ENCODE assay signal across 10 cellular contexts in genomic region chr1:205318231-205318991, GRCh38. TPM values are rescaled to one million over a fixed set of nuclear protein-coding genes. Genes with fewer than 3 reads are reported as not detected.
A peak's percentile ranks its signal among the peaks of the same experiment; 100 is the strongest.
DNase-seq lines count a peak whose midpoint lies in the region; ATAC-seq, FAIRE-seq and TF ChIP-seq lines count a peak whose summit lies in the region.
"Had no signal": no experiment of that assay in that cellular context is flagged by ENCODE, and none has a peak within 500 bp of the region (broad histone marks: within the 10 kb centered on the region; RNA-seq: fewer than 3 reads in every experiment).

No MANE protein-coding gene starts in this region.

- no peak overlapping the region for H3K9ac ChIP-seq in GM12878 (ENCODE audit: control insufficient read depth, insufficient read depth, low read length)

- DNase-seq in CD8-positive, alpha-beta memory T cell: no peak
- peak; percentile 92 for DNase-seq in NCI-H146 treated with DMSO at 0.1 percent for 48 hours (lab: John Stamatoyannopoulos, UW; ENCODE audit: unreplicated experiment)
- DNase-seq in GM12878 (ENCODE audit: low read depth, low spot score): no peak
- DNase-seq in NCI-H1048 (lab: John Stamatoyannopoulos, UW): no peak
- DNase-seq in esophagus muscularis mucosa (ENCODE audit: extremely low spot score): no peak
- DNase-seq in Kasumi-1 (lab: John Stamatoyannopoulos, UW): no peak
- DNase-seq: islet precursor cell, SW 1271 had no signal

- H4K20me1 ChIP-seq in GM12878 (ENCODE audit: control insufficient read depth, insufficient read depth): no peaks in the 10 kb centered on the region; the same call in 1 of the 2 replicates

- no peak for TF ChIP-seq EP300 in GM12878 (IDR thresholded peaks at IDR 0.05; ENCODE audit: borderline replicate concordance in 1 of 2, control insufficient read depth in 1 of 2, low read depth in 2 of 2, low read length in 2 of 2)
- no peak for TF ChIP-seq EP300 in esophagus muscularis mucosa (IDR thresholded peaks at IDR 0.05)

- no peak for TF ChIP-seq RAD21 in GM12878 (IDR thresholded peaks at IDR 0.05; ENCODE audit: insufficient read depth, low read depth, low read length)

- no peaks in the 10 kb centered on the region for H3K36me3 ChIP-seq in CD8-positive, alpha-beta memory T cell (ENCODE audit: insufficient read depth, low read length)
- H3K36me3 ChIP-seq in GM12878 (ENCODE audit: control insufficient read depth in 2 of 2, insufficient read depth in 2 of 2, low read length in 1 of 2) (no peaks in the 10 kb centered on the region), esophagus muscularis mucosa (no peaks in the 10 kb centered on the region)

- H3K4me3 ChIP-seq in CD8-positive, alpha-beta memory T cell (ENCODE audit: low read length): peak overlapping the region; percentile 96
- H3K4me3 ChIP-seq in GM12878 (no peak overlapping the region), mononuclear cell (ENCODE audit: low read length) (peak overlapping the region; percentile 98), esophagus muscularis mucosa (peak overlapping the region in 1 of 4 donors; percentile 8)

- RAD21 ChIA-PET in GM12878 (lab: Charles Lee; ENCODE audit: unreplicated experiment): interaction anchor here (0.6 to 23.9 kb wide), 13 partner anchors 8 to 377 kb away, joined by 3 to 892 read pairs (median 3); no protein-coding TSS in a partner anchor

- no peaks in the 10 kb centered on the region for H3K79me2 ChIP-seq in GM12878 (ENCODE audit: control insufficient read depth, insufficient read depth, low read length)

- H3K27ac ChIP-seq in CD8-positive, alpha-beta memory T cell (ENCODE audit: low read depth, low read length): no peak overlapping the region
- H3K27ac ChIP-seq in GM12878 (ENCODE audit: control insufficient read depth, insufficient read depth) (no peak overlapping the region), esophagus muscularis mucosa (replicated peaks in 1 of 4) (peak overlapping the region in 2 of 4 donors; percentile 10 to 18)

- SMC1A ChIA-PET in GM12878 (lab: Charles Lee; ENCODE audit: uncharacterized antibody, unreplicated experiment): interaction anchor here (0.7 to 35.1 kb wide), 8 partner anchors 8 to 1313 kb away, joined by 3 to 1445 read pairs (median 4); no protein-coding TSS in a partner anchor

- ATAC-seq in GM12878 (no peak), HG03442 (IDR thresholded peaks at IDR 0.05; ENCODE audit: unreplicated experiment) (no peak)

- H3K9me3 ChIP-seq in CD8-positive, alpha-beta memory T cell (ENCODE audit: low read length): no peaks in the 10 kb centered on the region
- H3K9me3 ChIP-seq in GM12878 (replicated peaks; ENCODE audit: control insufficient read depth, insufficient read depth, low read length): no peaks in the 10 kb centered on the region; the same call in 2 of the 3 replicates
- H3K9me3 ChIP-seq in mononuclear cell (ENCODE audit: low read depth, low read length): no peaks in the 10 kb centered on the region
- H3K9me3 ChIP-seq in esophagus muscularis mucosa: no peaks in the 10 kb centered on the region

- peak overlapping the region; percentile 59 to 99 (median 82) for H3K27ac Mint-ChIP-seq in CD8-positive, alpha-beta memory T cell

- H3K9me3 Mint-ChIP-seq in CD8-positive, alpha-beta memory T cell: no peaks in the 10 kb centered on the region

- intact Hi-C loops in GM12878 (cut with micrococcal nuclease; ENCODE audit: unreplicated experiment) (no loop called here), esophagus muscularis mucosa (cut with DNase I) (no loop called here)

- in situ Hi-C loops in GM12878 (cut with MboI): no loop called here

- CTCF ChIA-PET in CD8-positive, alpha-beta memory T cell (lab: Charles Lee): interaction anchor here (1.0 to 40.7 kb wide), 5 partner anchors 14 to 46 kb away, joined by 3 to 1351 read pairs (median 5); no protein-coding TSS in a partner anchor
- CTCF ChIA-PET in GM12878 (lab: Yijun Ruan, JAX): interaction anchor here (1.1 to 59.5 kb wide), 7 partner anchors 10 to 113 kb away, joined by 3 to 2333 read pairs (median 14); no protein-coding TSS in a partner anchor

- BruUV-seq in GM12878 (replicated peaks; lab: Mats Ljungman, UMichigan): no TSS peak

- peak overlapping the region; percentile 93 to 100 (median 96) for H3K4me3 Mint-ChIP-seq in CD8-positive, alpha-beta memory T cell

- FAIRE-seq in GM12878 (lab: Jason Lieb, UNC): no peak

- no peaks in the 10 kb centered on the region for H3K27me3 ChIP-seq in CD8-positive, alpha-beta memory T cell (ENCODE audit: insufficient read depth, low read length, poor library complexity, severe bottlenecking)
- H3K27me3 ChIP-seq in GM12878 (replicated peaks in 1 of 2; ENCODE audit: control insufficient read depth in 2 of 2, insufficient read depth in 2 of 2, low read length in 1 of 2) (peaks cover 0 to 8% of the 10 kb centered on the region in 2 experiments; a peak in 3 of 4 replicates), mononuclear cell (ENCODE audit: insufficient read depth, low read length) (no peaks in the 10 kb centered on the region), esophagus muscularis mucosa (peaks cover 0 to 6% (median 0%) of the 10 kb centered on the region in 4 donors)

- no peaks in the 10 kb centered on the region for H3K27me3 Mint-ChIP-seq in CD8-positive, alpha-beta memory T cell

- 48% methylated on average over 6 of the region's 6 CpGs for WGBS in GM12878 (ENCODE audit: insufficient coverage, insufficient replicate concordance, low lambda C conversion rate, missing lambda C conversion rate)
- WGBS in esophagus muscularis mucosa: 94% methylated on average over 6 of the region's 6 CpGs

- H2AFZ ChIP-seq in GM12878 (ENCODE audit: control insufficient read depth, low read depth, low read length): no peak overlapping the region

- POLR2A ChIA-PET in CD8-positive, alpha-beta memory T cell (lab: Charles Lee): interaction anchor here (0.5 to 7.1 kb wide), 3 partner anchors 27 to 44 kb away, joined by 4 to 86 read pairs (median 32); no protein-coding TSS in a partner anchor
- POLR2A ChIA-PET in GM12878 (lab: Charles Lee): interaction anchor here (0.5 to 8.0 kb wide), 10 partner anchors 8 to 1991 kb away, joined by 3 to 106 read pairs (median 6); no protein-coding TSS in a partner anchor

- no peak for TF ChIP-seq POLR2A in GM12878 (IDR thresholded peaks at IDR 0.05; ENCODE audit: low read depth, low read length)
- no peak for TF ChIP-seq POLR2A in esophagus muscularis mucosa (IDR thresholded peaks at IDR 0.05; ENCODE audit: low read depth)

- peaks cover 71% of the 10 kb centered on the region for H3K4me1 ChIP-seq in CD8-positive, alpha-beta memory T cell (ENCODE audit: insufficient read depth, low read length)
- H3K4me1 ChIP-seq in GM12878 (ENCODE audit: control insufficient read depth, insufficient read depth, low read length) (peaks cover 17% of the 10 kb centered on the region), mononuclear cell (ENCODE audit: insufficient read depth, low read length) (peaks cover 79% of the 10 kb centered on the region), esophagus muscularis mucosa (peaks cover 58 to 68% (median 60%) of the 10 kb centered on the region in 4 donors)

- TF ChIP-seq CTCF in GM12878 (IDR thresholded peaks at IDR 0.05 in 2 of 3, conservative IDR thresholded peaks at IDR 0.05 in 1 of 3; ENCODE audit: control insufficient read depth in 2 of 3, extremely low read depth in 1 of 3, insufficient read depth in 1 of 3, low read depth in 3 of 3, low read length in 3 of 3): no peak
- TF ChIP-seq CTCF in esophagus muscularis mucosa (IDR thresholded peaks at IDR 0.05): no peak

- H3K4me1 Mint-ChIP-seq in CD8-positive, alpha-beta memory T cell: peaks cover 67 to 83% (median 81%) of the 10 kb centered on the region in 3 donors

- H3K4me2 ChIP-seq in GM12878 (ENCODE audit: control insufficient read depth, insufficient read depth): no peak overlapping the region

- H3K36me3 Mint-ChIP-seq in CD8-positive, alpha-beta memory T cell: peaks cover 0 to 30% (median 2%) of the 10 kb centered on the region in 3 donors

RNA-seq across cellular contexts. Expression of gene NUAK2, which starts 3.1 kb away (rescaled TPM):
- 1 to 10 TPM; 4.5 to 4.7 TPM for total RNA-seq in CD8-positive, alpha-beta memory T cell
- 32.1 TPM for polyA plus RNA-seq in CD8-positive, alpha-beta memory T cell
- 16.3 and 17.6 TPM in 2 replicates for total RNA-seq in GM12878 (2013; cell fraction: nucleolus; rRNA removed)
- total RNA-seq in GM12878 (2014; rRNA removed): 1.6 and 2.0 TPM in 2 replicates
- 0.83 and 1.2 TPM in 2 replicates for total RNA-seq in GM12878 (2014; rRNA removed; fragmentation: Illumina TruSeq; extraction: Trizol)
- 3.0 TPM in 2 replicates for total RNA-seq in GM12878 (2021)
- 0.26 TPM for polyA plus RNA-seq in GM12878 (2011; ENCODE audit: low read depth)
- polyA plus RNA-seq in GM12878 (2011; rRNA removed): 1.4 and 2.0 TPM in 2 replicates
- 1.7 and 2.1 TPM in 2 replicates for polyA plus RNA-seq in GM12878 (2011; cell fraction: cytosol; rRNA removed)
- 3.5 and 3.8 TPM in 2 replicates for polyA plus RNA-seq in GM12878 (2011; cell fraction: nucleus; rRNA removed)
- polyA plus RNA-seq in GM12878 (2012): 0.47 and 0.66 TPM in 2 replicates
- polyA plus RNA-seq in GM12878 (2014; fragmentation: Illumina TruSeq; extraction: Trizol): 0.81 and 1.2 TPM in 2 replicates
- polyA plus RNA-seq in GM12878 (2014; fragmentation: Nextera tagmentation; extraction: Ambion mirVana): under 1 TPM; 0.27 to 0.31 TPM
- polyA plus RNA-seq in GM12878 (2014; rRNA removed): 1.1 and 1.4 TPM in 2 replicates
- 1 to 10 TPM in 1 of 2 experiments, under 1 TPM in 1; 0.87 to 1.3 TPM for polyA plus RNA-seq in GM12878 (2016; fragmentation: Nextera tagmentation; extraction: Ambion mirVana)
- polyA minus RNA-seq in GM12878 (2011; rRNA and poly(A)+ RNA removed): 2.3 and 3.9 TPM in 2 replicates
- polyA minus RNA-seq in GM12878 (2011; cell fraction: cytosol; rRNA and poly(A)+ RNA removed): 2.6 and 2.9 TPM in 2 replicates
- 2.5 and 3.7 TPM in 2 replicates for polyA minus RNA-seq in GM12878 (2011; cell fraction: nucleus; rRNA and poly(A)+ RNA removed)
- 34.2 TPM for total RNA-seq in mononuclear cell
- total RNA-seq in esophagus muscularis mucosa: under 1 TPM; 0.42 to 0.86 (median 0.74) TPM

RNA-seq across cellular contexts. Expression of gene KLHDC8A, which starts 38.3 kb away (rescaled TPM):
- not detected for total RNA-seq in CD8-positive, alpha-beta memory T cell
- not detected for polyA plus RNA-seq in CD8-positive, alpha-beta memory T cell
- total RNA-seq in GM12878 (2013; cell fraction: nucleolus; rRNA removed): not detected in 2 replicates
- not detected in 2 replicates for total RNA-seq in GM12878 (2014; rRNA removed)
- total RNA-seq in GM12878 (2014; rRNA removed; fragmentation: Illumina TruSeq; extraction: Trizol): not detected in 2 replicates
- total RNA-seq in GM12878 (2021): not detected in 2 replicates
- polyA plus RNA-seq in GM12878 (2011; ENCODE audit: low read depth): not detected
- polyA plus RNA-seq in GM12878 (2011; rRNA removed): not detected in 2 replicates
- not detected in 2 replicates for polyA plus RNA-seq in GM12878 (2011; cell fraction: cytosol; rRNA removed)
- not detected in 2 replicates for polyA plus RNA-seq in GM12878 (2011; cell fraction: nucleus; rRNA removed)
- not detected in 2 replicates for polyA plus RNA-seq in GM12878 (2012)
- polyA plus RNA-seq in GM12878 (2014; fragmentation: Illumina TruSeq; extraction: Trizol): not detected in 2 replicates
- not detected for polyA plus RNA-seq in GM12878 (2014; fragmentation: Nextera tagmentation; extraction: Ambion mirVana)
- polyA plus RNA-seq in GM12878 (2014; rRNA removed): not detected in 2 replicates
- polyA plus RNA-seq in GM12878 (2016; fragmentation: Nextera tagmentation; extraction: Ambion mirVana): not detected
- not detected in 2 replicates for polyA minus RNA-seq in GM12878 (2011; rRNA and poly(A)+ RNA removed)
- not detected in 2 replicates for polyA minus RNA-seq in GM12878 (2011; cell fraction: cytosol; rRNA and poly(A)+ RNA removed)
- polyA minus RNA-seq in GM12878 (2011; cell fraction: nucleus; rRNA and poly(A)+ RNA removed): not detected in 2 replicates
- 0.21 TPM for total RNA-seq in mononuclear cell
- 1 to 10 TPM in 2 of 4 donors, under 1 TPM in 2; 0.32 to 2.0 (median 1.2) TPM for total RNA-seq in esophagus muscularis mucosa
